ENCODE assay signal across 1 cellular context in genomic region chr4:152307669-152308068, GRCh38.
TF ChIP-seq lines count a peak whose summit lies in the region.

No MANE protein-coding gene starts in this region.

TF ChIP-seq in Ishikawa, 13 proteins besides CTCF, POLR2A, EP300 and RAD21 (continued from another document):
- no peak for TF ChIP-seq FOXM1 (IDR thresholded peaks at IDR 0.05; ENCODE audit: borderline replicate concordance, low read depth)
TF ChIP-seq in Ishikawa: peak in this region for 0.
